ENCODE assay signal across 15 cellular contexts in genomic region chr15:93034512-93034911, GRCh38. TPM values are rescaled to one million over a fixed set of nuclear protein-coding genes. Genes with fewer than 3 reads are reported as not detected.
"Had no signal": no experiment of that assay in that cellular context is flagged by ENCODE, and none has a peak within 500 bp of the region (broad histone marks: within the 10 kb centered on the region; RNA-seq: fewer than 3 reads in every experiment).

No MANE protein-coding gene starts in this region.

- H3K9me3 ChIP-seq: colonic mucosa, esophagus muscularis mucosa, ovary, tibial artery had no signal

- H3K4me3 Mint-ChIP-seq: neural progenitor cell; stimulated activated memory B cell treated with anti-CD40 and anti-IgM and Interleukin-4, amounts not matched to agents 10 μg/mL and 1 μg/mL and 100 μg/mL, for 72 hours; T-helper 2 cell treated with Interferon-gamma antibody and Interleukin-4, amounts not matched to agents 5 μg/mL and 100 μg/mL, for 36 hours had no signal

- DNase-seq: activated CD4-positive, CD25-positive, alpha-beta regulatory T cell treated with anti-CD3 and anti-CD28 coated beads, Interleukin-2, amount 50 U/mL, for 72 hours; activated naive CD4-positive, alpha-beta T cell treated with anti-CD3 and anti-CD28 coated beads, Interleukin-2, amount 50 U/mL, for 16 hours; activated T-cell treated with anti-CD3 and anti-CD28 coated beads for 4 hours; caudate nucleus; colonic mucosa; hypothalamus; midbrain had no signal

- H3K9ac ChIP-seq: neural progenitor cell had no signal

- H3K4me2 ChIP-seq: neural progenitor cell had no signal

- H3K4me1 ChIP-seq: colonic mucosa had no signal

- H3K27ac ChIP-seq: colonic mucosa, esophagus muscularis mucosa, neural progenitor cell, ovary, tibial artery had no signal

- H2AFZ ChIP-seq: neural progenitor cell had no signal

- H3K9me3 Mint-ChIP-seq: activated T-helper 2 cell treated with anti-CD3 and anti-CD28 coated beads, Interferon-gamma antibody, Interleukin-2, Interleukin-4, amounts not matched to agents 10 μg/mL and 5 μg/mL and 100 μg/mL, durations not matched to agents 14 hours and 24 hours and 36 hours; neural progenitor cell; stimulated activated memory B cell treated with anti-CD40 and anti-IgM and Interleukin-4, amounts not matched to agents 10 μg/mL and 1 μg/mL and 100 μg/mL, for 72 hours; T-helper 2 cell treated with Interferon-gamma antibody and Interleukin-4, amounts not matched to agents 5 μg/mL and 100 μg/mL, for 36 hours had no signal

- H3K36me3 Mint-ChIP-seq: stimulated activated memory B cell treated with anti-CD40 and anti-IgM and Interleukin-4, amounts not matched to agents 10 μg/mL and 1 μg/mL and 100 μg/mL, for 72 hours had no signal

- H3K4me3 ChIP-seq: colonic mucosa, esophagus muscularis mucosa, neural progenitor cell, ovary, tibial artery had no signal

- H3K36me3 ChIP-seq: colonic mucosa, esophagus muscularis mucosa, neural progenitor cell, ovary, tibial artery had no signal

- H3K27ac Mint-ChIP-seq: activated T-helper 2 cell treated with anti-CD3 and anti-CD28 coated beads, Interferon-gamma antibody, Interleukin-2, Interleukin-4, amounts not matched to agents 10 μg/mL and 5 μg/mL and 100 μg/mL, durations not matched to agents 14 hours and 24 hours and 36 hours; neural progenitor cell; stimulated activated memory B cell treated with anti-CD40 and anti-IgM and Interleukin-4, amounts not matched to agents 10 μg/mL and 1 μg/mL and 100 μg/mL, for 72 hours; T-helper 2 cell treated with Interferon-gamma antibody and Interleukin-4, amounts not matched to agents 5 μg/mL and 100 μg/mL, for 36 hours had no signal

- ATAC-seq: stimulated activated memory B cell treated with anti-CD40 and anti-IgM and Interleukin-4, amounts not matched to agents 10 μg/mL and 1 μg/mL and 100 μg/mL, for 72 hours had no signal

- H3K27me3 ChIP-seq: colonic mucosa, neural progenitor cell, ovary, tibial artery had no signal

RNA-seq across cellular contexts. Expression of gene RGMA, which starts 54.5 kb away (rescaled TPM):
- total RNA-seq: activated CD8-positive, alpha-beta memory T cell treated with anti-CD3 and anti-CD28 coated beads for 36 hours; activated T-helper 2 cell treated with anti-CD3 and anti-CD28 coated beads, Interferon-gamma antibody, Interleukin-2, Interleukin-4, amounts not matched to agents 10 μg/mL and 5 μg/mL and 100 μg/mL, durations not matched to agents 14 hours and 24 hours and 36 hours had no signal
